ENCODE assay signal across 11 cellular contexts in genomic region chr17:79728908-79729471, GRCh38. TPM values are rescaled to one million over a fixed set of nuclear protein-coding genes. Genes with fewer than 3 reads are reported as not detected.
DNase-seq lines count a peak whose midpoint lies in the region; ATAC-seq and TF ChIP-seq lines count a peak whose summit lies in the region.
"Had no signal": no experiment of that assay in that cellular context is flagged by ENCODE, and none has a peak within 500 bp of the region (broad histone marks: within the 10 kb centered on the region; RNA-seq: fewer than 3 reads in every experiment).

No MANE protein-coding gene starts in this region.

- H3K9ac ChIP-seq in adipocyte (ENCODE audit: low read length): no peak overlapping the region
- H3K9ac ChIP-seq in mesenchymal stem cell (ENCODE audit: low read length): no peak overlapping the region

- no peak for TF ChIP-seq CTCF in testis (IDR thresholded peaks at IDR 0.05)

- no peaks in the 10 kb centered on the region for H3K27me3 ChIP-seq in adipocyte (replicated peaks; ENCODE audit: control insufficient read depth, insufficient read depth, low read length)
- H3K27me3 ChIP-seq in mesenchymal stem cell (ENCODE audit: control insufficient read depth in 1 of 2, insufficient read depth in 1 of 2, low read length in 2 of 2): no peaks in the 10 kb centered on the region
- no peaks in the 10 kb centered on the region for H3K27me3 ChIP-seq in testis
- H3K27me3 ChIP-seq: MG63 had no signal

- peak overlapping the region; percentile 98 for H2AFZ ChIP-seq in mesenchymal stem cell (ENCODE audit: low read depth, low read length)

- H2AK5ac ChIP-seq in mesenchymal stem cell (ENCODE audit: low read length, severe bottlenecking): no peak overlapping the region

- no peak for TF ChIP-seq POLR2A in testis (IDR thresholded peaks at IDR 0.05)

- no peak overlapping the region for H2BK15ac ChIP-seq in mesenchymal stem cell (ENCODE audit: low read depth, poor library complexity, severe bottlenecking)

- H2BK12ac ChIP-seq in mesenchymal stem cell (ENCODE audit: low read length in 2 of 2): no peak overlapping the region

- H3K4me3 ChIP-seq in adipocyte (ENCODE audit: low read length) (peak overlapping the region; percentile 77), mesenchymal stem cell (ENCODE audit: insufficient read depth in 1 of 2, low read depth in 1 of 2, low read length in 2 of 2) (peak overlapping the region in 1 of 2 experiments; percentile 66), testis (peak overlapping the region; percentile 26 to 63)
- H3K4me3 ChIP-seq: MG63 had no signal

- no peak for DNase-seq in activated T-cell treated with anti-CD3 and anti-CD28 coated beads, Interleukin-2, amount 50 U/mL, for 72 hours
- DNase-seq in activated T-cell treated with anti-CD3 and anti-CD28 coated beads, Interleukin-2, amount 50 U/mL, for 48 hours: no peak
- DNase-seq in adipocyte (ENCODE audit: low read depth) (no peak), mesenchymal stem cell (no peak), testis (no peak), NCI-H510A (lab: John Stamatoyannopoulos, UW) (no peak)

- H3K36me3 Mint-ChIP-seq in activated T-cell treated with anti-CD3 and anti-CD28 coated beads, Interleukin-2, amount 50 U/mL, for 72 hours (ENCODE audit: insufficient read depth in 2 of 2): no peaks in the 10 kb centered on the region

- no peak overlapping the region for H2BK120ac ChIP-seq in mesenchymal stem cell (ENCODE audit: low read depth, low read length)

- H3K4me1 ChIP-seq in adipocyte (ENCODE audit: control insufficient read depth, insufficient read depth, low read length) (no peaks in the 10 kb centered on the region), mesenchymal stem cell (ENCODE audit: control insufficient read depth, insufficient read depth, low read depth, low read length) (peaks cover 14% of the 10 kb centered on the region), testis (no peaks in the 10 kb centered on the region)

- peak overlapping the region in 1 of 2 experiments; percentile 46 for H3K4ac ChIP-seq in mesenchymal stem cell (ENCODE audit: low read depth in 1 of 2, low read length in 2 of 2)

- ATAC-seq in activated T-cell treated with anti-CD3 and anti-CD28 coated beads, Interleukin-2, amount 50 U/mL, for 72 hours (replicated peaks in 1 of 2): peak; percentile 12
- ATAC-seq in HG02981 (IDR thresholded peaks at IDR 0.05; ENCODE audit: unreplicated experiment) (no peak), HG03571 (IDR thresholded peaks at IDR 0.05; ENCODE audit: unreplicated experiment) (no peak)

- H3K4me2 ChIP-seq in mesenchymal stem cell (ENCODE audit: low read length, poor library complexity, severe bottlenecking): no peak overlapping the region

- no peaks in the 10 kb centered on the region for H3K27me3 Mint-ChIP-seq in activated T-cell treated with anti-CD3 and anti-CD28 coated beads, Interleukin-2, amount 50 U/mL, for 72 hours (ENCODE audit: low read depth)

- no peaks in the 10 kb centered on the region for H3K9me3 Mint-ChIP-seq in activated T-cell treated with anti-CD3 and anti-CD28 coated beads, Interleukin-2, amount 50 U/mL, for 72 hours

- intact Hi-C loops in testis (cut with DNase I; ENCODE audit: low total_unique reads): no loop called here

- H3K27ac Mint-ChIP-seq in activated T-cell treated with anti-CD3 and anti-CD28 coated beads, Interleukin-2, amount 50 U/mL, for 72 hours: no peak overlapping the region

- H2BK5ac ChIP-seq in mesenchymal stem cell (ENCODE audit: low read depth, low read length, poor library complexity, severe bottlenecking): no peak overlapping the region

- H4K91ac ChIP-seq in mesenchymal stem cell (ENCODE audit: low read length): peak overlapping the region; percentile 73

- H3K9me3 ChIP-seq in adipocyte (ENCODE audit: control insufficient read depth, low read length): no peaks in the 10 kb centered on the region
- no peaks in the 10 kb centered on the region for H3K9me3 ChIP-seq in mesenchymal stem cell (ENCODE audit: control insufficient read depth, low read length)
- H3K9me3 ChIP-seq in testis: no peaks in the 10 kb centered on the region
- H3K9me3 ChIP-seq: MG63 had no signal

- H3K79me1 ChIP-seq in mesenchymal stem cell (replicated peaks; ENCODE audit: low read length, poor library complexity, severe bottlenecking): no peaks in the 10 kb centered on the region

- H3K4me1 Mint-ChIP-seq in activated T-cell treated with anti-CD3 and anti-CD28 coated beads, Interleukin-2, amount 50 U/mL, for 72 hours (ENCODE audit: low read depth): peaks cover 14% of the 10 kb centered on the region

- H3K23ac ChIP-seq in mesenchymal stem cell (ENCODE audit: low read length in 2 of 2): no peak overlapping the region

- no peak overlapping the region for H3K27ac ChIP-seq in mesenchymal stem cell (ENCODE audit: low read length, poor library complexity, severe bottlenecking)
- H3K27ac ChIP-seq in testis: no peak overlapping the region

- WGBS in mesenchymal stem cell: 85% methylated on average over 26 of the region's 26 CpGs
- 25 to 60% methylated on average over 12 to 26 of the region's 26 CpGs for WGBS in testis, 2 donors

- H4K8ac ChIP-seq in mesenchymal stem cell (ENCODE audit: low read length): peak overlapping the region; percentile 100

- H3K14ac ChIP-seq in mesenchymal stem cell (ENCODE audit: low read length in 2 of 2): no peak overlapping the region

- H3K18ac ChIP-seq in mesenchymal stem cell (ENCODE audit: low read depth in 1 of 2, low read length in 2 of 2): peak overlapping the region in 1 of 2 experiments; percentile 14

- H3K36me3 ChIP-seq in adipocyte (ENCODE audit: control insufficient read depth, insufficient read depth, low read length, severe bottlenecking) (no peaks in the 10 kb centered on the region), mesenchymal stem cell (ENCODE audit: control insufficient read depth in 1 of 2, insufficient read depth in 2 of 2, low read depth in 1 of 2, low read length in 2 of 2) (no peaks in the 10 kb centered on the region), testis (ENCODE audit: low read depth, missing control alignments) (no peaks in the 10 kb centered on the region)
- H3K36me3 ChIP-seq: MG63 had no signal

- peak overlapping the region; percentile 45 to 79 for H3K4me3 Mint-ChIP-seq in activated T-cell treated with anti-CD3 and anti-CD28 coated beads, Interleukin-2, amount 50 U/mL, for 72 hours

RNA-seq across cellular contexts. Expression of gene ENPP7, which starts 1.8 kb away (rescaled TPM):
- total RNA-seq in activated T-cell treated with anti-CD3 and anti-CD28 coated beads, Interleukin-2, amount 50 U/mL, for 72 hours: not detected
- polyA plus RNA-seq in mesenchymal stem cell (2013, experiment 1 of 2): not detected
- not detected for polyA plus RNA-seq in mesenchymal stem cell (2013, experiment 2 of 2)
- under 1 TPM; 0.12 to 0.24 TPM for total RNA-seq in testis
- polyA plus RNA-seq in testis (ENCODE audit: insufficient read depth, low read depth, low replicate concordance): not detected
- total RNA-seq: dermis microvascular lymphatic vessel endothelial cell had no signal
- polyA plus RNA-seq: AG04450 had no signal

RNA-seq across cellular contexts. Expression of gene CBX2, which starts 49.0 kb away (rescaled TPM):
- 1 to 10 TPM; 2.4 to 5.6 TPM for total RNA-seq in activated T-cell treated with anti-CD3 and anti-CD28 coated beads, Interleukin-2, amount 50 U/mL, for 72 hours
- polyA plus RNA-seq in mesenchymal stem cell (2013, experiment 1 of 2): 2.2 TPM
- polyA plus RNA-seq in mesenchymal stem cell (2013, experiment 2 of 2): 1.9 TPM
- total RNA-seq in testis: 10 to 100 TPM; 27.1 to 30.7 TPM
- 19.4 TPM for polyA plus RNA-seq in testis (ENCODE audit: insufficient read depth, low read depth, low replicate concordance)

Comparison
In these comparisons a context has a peak if more than half of its experiments do, and no peak if none do; other contexts are left out.
1. ATAC-seq: peak in activated T-cell treated with anti-CD3 and anti-CD28 coated beads, Interleukin-2, amount 50 U/mL, for 72 hours (2 of 2); none in HG02981 (single experiment) and HG03571 (single experiment).
2. RNA of gene CBX2, which starts 49.0 kb away (total RNA-seq): 27.1 to 30.7 TPM in testis; 2.4 to 5.6 TPM in activated T-cell treated with anti-CD3 and anti-CD28 coated beads, Interleukin-2, amount 50 U/mL, for 72 hours; every median in the first group is over 4 times any median in the second.